In the genomic region with DNA sequence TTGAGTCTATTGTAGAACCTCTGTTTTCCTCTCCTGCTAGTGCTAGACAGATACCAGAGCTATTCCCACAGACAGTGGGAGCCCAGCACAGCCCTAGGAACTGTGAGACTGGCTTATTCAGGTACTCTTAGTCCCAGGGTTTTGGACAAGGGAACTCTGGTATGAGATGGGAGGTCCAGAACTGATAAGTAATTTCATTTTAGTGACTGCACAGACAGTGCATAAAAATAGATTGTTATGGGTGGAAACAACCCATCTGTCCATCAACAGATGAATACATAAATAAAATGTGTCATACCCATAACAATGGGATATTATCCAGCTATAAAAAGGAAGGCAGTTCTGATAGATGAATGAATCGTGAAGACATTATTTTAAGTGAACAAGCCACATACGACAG, we compare ENCODE assay signal across 2 cellular contexts.
TF ChIP-seq lines count a peak whose summit lies in the region.

No MANE protein-coding gene starts in this region.

TF ChIP-seq in K562, 482 proteins besides CTCF, POLR2A, EP300 and RAD21:
- TF ChIP-seq, protein P1, sequence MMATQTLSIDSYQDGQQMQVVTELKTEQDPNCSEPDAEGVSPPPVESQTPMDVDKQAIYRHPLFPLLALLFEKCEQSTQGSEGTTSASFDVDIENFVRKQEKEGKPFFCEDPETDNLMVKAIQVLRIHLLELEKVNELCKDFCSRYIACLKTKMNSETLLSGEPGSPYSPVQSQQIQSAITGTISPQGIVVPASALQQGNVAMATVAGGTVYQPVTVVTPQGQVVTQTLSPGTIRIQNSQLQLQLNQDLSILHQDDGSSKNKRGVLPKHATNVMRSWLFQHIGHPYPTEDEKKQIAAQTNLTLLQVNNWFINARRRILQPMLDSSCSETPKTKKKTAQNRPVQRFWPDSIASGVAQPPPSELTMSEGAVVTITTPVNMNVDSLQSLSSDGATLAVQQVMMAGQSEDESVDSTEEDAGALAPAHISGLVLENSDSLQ (IDR thresholded peaks at IDR 0.05): 0 out of 2 replicates have a peak, but pooled peaks have one; percentile 10
- TF ChIP-seq MEIS2 (IDR thresholded peaks at IDR 0.05; ENCODE audit: partially characterized antibody): peak; percentile 8
- TF ChIP-seq, protein P2, sequence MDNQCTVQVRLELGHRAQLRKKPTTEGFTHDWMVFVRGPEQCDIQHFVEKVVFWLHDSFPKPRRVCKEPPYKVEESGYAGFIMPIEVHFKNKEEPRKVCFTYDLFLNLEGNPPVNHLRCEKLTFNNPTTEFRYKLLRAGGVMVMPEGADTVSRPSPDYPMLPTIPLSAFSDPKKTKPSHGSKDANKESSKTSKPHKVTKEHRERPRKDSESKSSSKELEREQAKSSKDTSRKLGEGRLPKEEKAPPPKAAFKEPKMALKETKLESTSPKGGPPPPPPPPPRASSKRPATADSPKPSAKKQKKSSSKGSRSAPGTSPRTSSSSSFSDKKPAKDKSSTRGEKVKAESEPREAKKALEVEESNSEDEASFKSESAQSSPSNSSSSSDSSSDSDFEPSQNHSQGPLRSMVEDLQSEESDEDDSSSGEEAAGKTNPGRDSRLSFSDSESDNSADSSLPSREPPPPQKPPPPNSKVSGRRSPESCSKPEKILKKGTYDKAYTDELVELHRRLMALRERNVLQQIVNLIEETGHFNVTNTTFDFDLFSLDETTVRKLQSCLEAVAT (IDR thresholded peaks at IDR 0.05): no peak
- no peak for TF ChIP-seq HMGN3 (IDR thresholded peaks at IDR 0.05; ENCODE audit: borderline replicate concordance, extremely low read depth, insufficient read length, low read depth, low read length)
- TF ChIP-seq HDAC2 (IDR thresholded peaks at IDR 0.05): no peak
- TF ChIP-seq, protein P3, sequence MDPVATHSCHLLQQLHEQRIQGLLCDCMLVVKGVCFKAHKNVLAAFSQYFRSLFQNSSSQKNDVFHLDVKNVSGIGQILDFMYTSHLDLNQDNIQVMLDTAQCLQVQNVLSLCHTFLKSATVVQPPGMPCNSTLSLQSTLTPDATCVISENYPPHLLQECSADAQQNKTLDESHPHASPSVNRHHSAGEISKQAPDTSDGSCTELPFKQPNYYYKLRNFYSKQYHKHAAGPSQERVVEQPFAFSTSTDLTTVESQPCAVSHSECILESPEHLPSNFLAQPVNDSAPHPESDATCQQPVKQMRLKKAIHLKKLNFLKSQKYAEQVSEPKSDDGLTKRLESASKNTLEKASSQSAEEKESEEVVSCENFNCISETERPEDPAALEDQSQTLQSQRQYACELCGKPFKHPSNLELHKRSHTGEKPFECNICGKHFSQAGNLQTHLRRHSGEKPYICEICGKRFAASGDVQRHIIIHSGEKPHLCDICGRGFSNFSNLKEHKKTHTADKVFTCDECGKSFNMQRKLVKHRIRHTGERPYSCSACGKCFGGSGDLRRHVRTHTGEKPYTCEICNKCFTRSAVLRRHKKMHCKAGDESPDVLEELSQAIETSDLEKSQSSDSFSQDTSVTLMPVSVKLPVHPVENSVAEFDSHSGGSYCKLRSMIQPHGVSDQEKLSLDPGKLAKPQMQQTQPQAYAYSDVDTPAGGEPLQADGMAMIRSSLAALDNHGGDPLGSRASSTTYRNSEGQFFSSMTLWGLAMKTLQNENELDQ (CRISPR knock-in tag; IDR thresholded peaks at IDR 0.05; ENCODE audit: borderline replicate concordance): no peak

TF ChIP-seq in WTC11, 78 proteins besides CTCF, POLR2A, EP300 and RAD21:
- TF ChIP-seq NR1H2 (CRISPR knock-in tag; IDR thresholded peaks at IDR 0.05): no peak
